ENCODE assay signal across 9 cellular contexts in genomic region chr13:105202384-105202783, GRCh38.
DNase-seq lines count a peak whose midpoint lies in the region; ATAC-seq lines count a peak whose summit lies in the region.
"Had no signal": no experiment of that assay in that cellular context is flagged by ENCODE, and none has a peak within 500 bp of the region (broad histone marks: within the 10 kb centered on the region; RNA-seq: fewer than 3 reads in every experiment).

No MANE protein-coding gene starts in this region.

- no peak overlapping the region for H3K4me3 Mint-ChIP-seq in activated T-cell treated with anti-CD3 and anti-CD28 coated beads, Interleukin-2, amount 50 U/mL, for 4 hours
- H3K4me3 Mint-ChIP-seq: IgD-negative memory B cell had no signal

- H3K36me3 Mint-ChIP-seq in activated T-cell treated with anti-CD3 and anti-CD28 coated beads, Interleukin-2, amount 50 U/mL, for 4 hours (ENCODE audit: insufficient read depth) = no peaks in the 10 kb centered on the region
- H3K36me3 Mint-ChIP-seq: IgD-negative memory B cell had no signal

- no peaks in the 10 kb centered on the region for H3K4me1 Mint-ChIP-seq in activated T-cell treated with anti-CD3 and anti-CD28 coated beads, Interleukin-2, amount 50 U/mL, for 4 hours (ENCODE audit: low read depth)
- H3K4me1 Mint-ChIP-seq: IgD-negative memory B cell had no signal

- in situ Hi-C loops in G401 (cut with HindIII; ENCODE audit: low sequenced_read_pairs) = no loop called here

- no peaks in the 10 kb centered on the region for H3K9me3 Mint-ChIP-seq in activated T-cell treated with anti-CD3 and anti-CD28 coated beads, Interleukin-2, amount 50 U/mL, for 4 hours

- no peaks in the 10 kb centered on the region for H3K27me3 Mint-ChIP-seq in activated T-cell treated with anti-CD3 and anti-CD28 coated beads, Interleukin-2, amount 50 U/mL, for 4 hours (ENCODE audit: low read depth)
- H3K27me3 Mint-ChIP-seq: IgD-negative memory B cell had no signal

- DNase-seq in G401 (ENCODE audit: low spot score) (peak; percentile 41), SKM-1 treated with dmso at 0.1 percent for 144 hours (lab: John Stamatoyannopoulos, UW; ENCODE audit: unreplicated experiment) (peak; percentile 31), iPS DF 19.7 (ENCODE audit: low read depth, low spot score) (peak; percentile 25), ecto neural progenitor cell (ENCODE audit: low spot score) (no peak)
- DNase-seq in activated T-cell treated with anti-CD3 and anti-CD28 coated beads, Interleukin-2, amount 50 U/mL, for 4 hours = no peak
- no peak for DNase-seq in activated CD8-positive, alpha-beta memory T cell treated with anti-CD3 and anti-CD28 coated beads, Interleukin-2, amount 50 U/mL, for 4 hours

- ATAC-seq in HG02885 (IDR thresholded peaks at IDR 0.05; ENCODE audit: poor library complexity, unreplicated experiment) (peak; percentile 82), HG03045 (IDR thresholded peaks at IDR 0.05; ENCODE audit: unreplicated experiment) (no peak)
- no peak for ATAC-seq in activated T-cell treated with anti-CD3 and anti-CD28 coated beads, Interleukin-2, amount 50 U/mL, for 4 hours

Comparison
In these comparisons a context has a peak if more than half of its experiments do, and no peak if none do; other contexts are left out.
1. DNase-seq: peak in G401 (single experiment), SKM-1 treated with dmso at 0.1 percent for 144 hours (single experiment) and iPS DF 19.7 (single experiment); none in activated T-cell treated with anti-CD3 and anti-CD28 coated beads, Interleukin-2, amount 50 U/mL, for 4 hours (single experiment), ecto neural progenitor cell (single experiment) and activated CD8-positive, alpha-beta memory T cell treated with anti-CD3 and anti-CD28 coated beads, Interleukin-2, amount 50 U/mL, for 4 hours (single experiment).